11 cellular contexts compared by ENCODE assay signal in genomic region chr5:127567026-127567768, GRCh38. TPM values are rescaled to one million over a fixed set of nuclear protein-coding genes. Genes with fewer than 3 reads are reported as not detected.
A peak's percentile ranks its signal among the peaks of the same experiment; 100 is the strongest.
DNase-seq lines count a peak whose midpoint lies in the region; ATAC-seq lines count a peak whose summit lies in the region.
"Had no signal": no experiment of that assay in that cellular context is flagged by ENCODE, and none has a peak within 500 bp of the region (broad histone marks: within the 10 kb centered on the region; RNA-seq: fewer than 3 reads in every experiment).

No MANE protein-coding gene starts in this region.

- H3K9me3 Mint-ChIP-seq in activated T-cell treated with anti-CD3 and anti-CD28 coated beads, Interleukin-2, amount 50 U/mL, for 72 hours = no peaks in the 10 kb centered on the region
- no peaks in the 10 kb centered on the region for H3K9me3 Mint-ChIP-seq in stimulated activated effector memory CD8-positive, alpha-beta T cell treated with anti-CD3 and anti-CD28 coated beads, Interleukin-12 subunit alpha, Interleukin-12 subunit beta, amount 100 ng/mL, for 72 hours
- H3K9me3 Mint-ChIP-seq: activated naive CD4-positive, alpha-beta T cell treated with anti-CD3 and anti-CD28 coated beads for 36 hours had no signal

- peak overlapping the region in 1 of 2 donors; percentile 1 for H3K4me3 Mint-ChIP-seq in activated T-cell treated with anti-CD3 and anti-CD28 coated beads, Interleukin-2, amount 50 U/mL, for 72 hours
- no peak overlapping the region for H3K4me3 Mint-ChIP-seq in stimulated activated effector memory CD8-positive, alpha-beta T cell treated with anti-CD3 and anti-CD28 coated beads, Interleukin-12 subunit alpha, Interleukin-12 subunit beta, amount 100 ng/mL, for 72 hours
- H3K4me3 Mint-ChIP-seq: activated naive CD4-positive, alpha-beta T cell treated with anti-CD3 and anti-CD28 coated beads for 36 hours had no signal

- no peak overlapping the region for H3K27ac Mint-ChIP-seq in activated T-cell treated with anti-CD3 and anti-CD28 coated beads, Interleukin-2, amount 50 U/mL, for 72 hours
- H3K27ac Mint-ChIP-seq in stimulated activated effector memory CD8-positive, alpha-beta T cell treated with anti-CD3 and anti-CD28 coated beads, Interleukin-12 subunit alpha, Interleukin-12 subunit beta, amount 100 ng/mL, for 72 hours = no peak overlapping the region
- H3K27ac Mint-ChIP-seq: activated naive CD4-positive, alpha-beta T cell treated with anti-CD3 and anti-CD28 coated beads for 36 hours had no signal

- no peak for DNase-seq in activated T-cell treated with anti-CD3 and anti-CD28 coated beads, Interleukin-2, amount 50 U/mL, for 72 hours
- DNase-seq in activated T-cell treated with anti-CD3 and anti-CD28 coated beads, Interleukin-2, amount 50 U/mL, for 48 hours = no peak
- DNase-seq in stimulated activated effector memory CD8-positive, alpha-beta T cell treated with anti-CD3 and anti-CD28 coated beads, Interleukin-12 subunit alpha, Interleukin-12 subunit beta, amount 100 ng/mL, for 72 hours (ENCODE audit: low spot score in 2 of 2) = no peak
- no peak for DNase-seq in nucleus accumbens (lab: John Stamatoyannopoulos, UW)
- DNase-seq in posterior vena cava (ENCODE audit: low spot score) = no peak
- DNase-seq in posterior cingulate gyrus = no peak
- DNase-seq: activated naive CD4-positive, alpha-beta T cell treated with anti-CD3 and anti-CD28 coated beads for 36 hours; effector CD4-positive, alpha-beta T cell had no signal

- H3K4me1 Mint-ChIP-seq in activated T-cell treated with anti-CD3 and anti-CD28 coated beads, Interleukin-2, amount 50 U/mL, for 72 hours (ENCODE audit: low read depth) = peaks cover 9% of the 10 kb centered on the region
- peaks cover 19% of the 10 kb centered on the region for H3K4me1 Mint-ChIP-seq in stimulated activated effector memory CD8-positive, alpha-beta T cell treated with anti-CD3 and anti-CD28 coated beads, Interleukin-12 subunit alpha, Interleukin-12 subunit beta, amount 100 ng/mL, for 72 hours

- peaks cover 33% of the 10 kb centered on the region for H3K27me3 Mint-ChIP-seq in activated T-cell treated with anti-CD3 and anti-CD28 coated beads, Interleukin-2, amount 50 U/mL, for 72 hours (ENCODE audit: low read depth)

- H3K36me3 Mint-ChIP-seq in activated T-cell treated with anti-CD3 and anti-CD28 coated beads, Interleukin-2, amount 50 U/mL, for 72 hours (ENCODE audit: insufficient read depth in 2 of 2) = no peaks in the 10 kb centered on the region
- no peaks in the 10 kb centered on the region for H3K36me3 Mint-ChIP-seq in stimulated activated effector memory CD8-positive, alpha-beta T cell treated with anti-CD3 and anti-CD28 coated beads, Interleukin-12 subunit alpha, Interleukin-12 subunit beta, amount 100 ng/mL, for 72 hours

- ATAC-seq in activated T-cell treated with anti-CD3 and anti-CD28 coated beads, Interleukin-2, amount 50 U/mL, for 72 hours (replicated peaks in 1 of 2) = peak; percentile 35 to 56
- ATAC-seq in GM21619 (IDR thresholded peaks at IDR 0.05; ENCODE audit: unreplicated experiment) = peak; percentile 73
- ATAC-seq in HG03196 (IDR thresholded peaks at IDR 0.05; ENCODE audit: unreplicated experiment) = peak; percentile 80
- peak; percentile 80 for ATAC-seq in stimulated activated effector memory CD8-positive, alpha-beta T cell treated with anti-CD3 and anti-CD28 coated beads, Interleukin-12 subunit alpha, Interleukin-12 subunit beta, amount 100 ng/mL, for 72 hours
- ATAC-seq: K562 had no signal

- intact Hi-C loops in posterior vena cava (cut with DNase I) (loop anchor here in 1 of 2 donors (10.0 kb wide), 1 partner anchor 638 kb away; no protein-coding TSS in a partner anchor), posterior cingulate gyrus (cut with DNase I) (loop anchor here (10.0 kb wide), 1 partner anchor 308 kb away; no protein-coding TSS in a partner anchor)

RNA-seq across cellular contexts. Expression of gene PRRC1, which starts 49.8 kb away (rescaled TPM):
- total RNA-seq in activated T-cell treated with anti-CD3 and anti-CD28 coated beads, Interleukin-2, amount 50 U/mL, for 72 hours = 10 to 100 TPM; 42.9 to 51.0 TPM
- 10 to 100 TPM; 46.6 to 49.0 TPM for total RNA-seq in posterior vena cava
